In genomic region chr3:180408654-180409053, GRCh38 we compare ENCODE assay signal across 17 cellular contexts.
DNase-seq lines count a peak whose midpoint lies in the region; ATAC-seq and TF ChIP-seq lines count a peak whose summit lies in the region.
"Had no signal": no experiment of that assay in that cellular context is flagged by ENCODE, and none has a peak within 500 bp of the region (broad histone marks: within the 10 kb centered on the region; RNA-seq: fewer than 3 reads in every experiment).

No MANE protein-coding gene starts in this region.

- ATAC-seq in GM21576 (IDR thresholded peaks at IDR 0.05; ENCODE audit: unreplicated experiment) (peak; percentile 48), HG02588 (IDR thresholded peaks at IDR 0.05; ENCODE audit: unreplicated experiment) (no peak)
- ATAC-seq: pancreas had no signal

- DNase-seq in A172 (ENCODE audit: low spot score) (peak; percentile 81), NCI-H226 (peak; percentile 52), choroid plexus epithelial cell (ENCODE audit: low read depth) (peak; percentile 29), anterior cingulate cortex (lab: John Stamatoyannopoulos, UW) (no peak), Kasumi-1 (lab: John Stamatoyannopoulos, UW) (no peak), NCI-H2227 (lab: John Stamatoyannopoulos, UW; ENCODE audit: unreplicated experiment) (no peak)
- DNase-seq: activated naive CD8-positive, alpha-beta T cell treated with anti-CD3 and anti-CD28 coated beads for 36 hours; central memory CD4-positive, alpha-beta T cell; COR-L47; head of caudate nucleus; kidney glomerular epithelial cell; NCI-H1092 treated with DMSO at 0.1 percent for 48 hours; pancreas; small intestine had no signal

- no peak overlapping the region for H3K4me3 ChIP-seq in choroid plexus epithelial cell (ENCODE audit: low read depth, low read length)
- H3K4me3 ChIP-seq: pancreas, vagina had no signal

- no peak for TF ChIP-seq CTCF in choroid plexus epithelial cell (conservative IDR thresholded peaks at IDR 0.05; ENCODE audit: low read depth, low read length)

Comparison
In these comparisons a context has a peak if more than half of its experiments do, and no peak if none do; other contexts are left out.
1. DNase-seq: peak in A172 (single experiment), NCI-H226 (single experiment) and choroid plexus epithelial cell (single experiment); none in anterior cingulate cortex (0 of 58), Kasumi-1 (0 of 2) and NCI-H2227 (single experiment).